ENCODE assay signal across 12 cellular contexts in the genomic region with DNA sequence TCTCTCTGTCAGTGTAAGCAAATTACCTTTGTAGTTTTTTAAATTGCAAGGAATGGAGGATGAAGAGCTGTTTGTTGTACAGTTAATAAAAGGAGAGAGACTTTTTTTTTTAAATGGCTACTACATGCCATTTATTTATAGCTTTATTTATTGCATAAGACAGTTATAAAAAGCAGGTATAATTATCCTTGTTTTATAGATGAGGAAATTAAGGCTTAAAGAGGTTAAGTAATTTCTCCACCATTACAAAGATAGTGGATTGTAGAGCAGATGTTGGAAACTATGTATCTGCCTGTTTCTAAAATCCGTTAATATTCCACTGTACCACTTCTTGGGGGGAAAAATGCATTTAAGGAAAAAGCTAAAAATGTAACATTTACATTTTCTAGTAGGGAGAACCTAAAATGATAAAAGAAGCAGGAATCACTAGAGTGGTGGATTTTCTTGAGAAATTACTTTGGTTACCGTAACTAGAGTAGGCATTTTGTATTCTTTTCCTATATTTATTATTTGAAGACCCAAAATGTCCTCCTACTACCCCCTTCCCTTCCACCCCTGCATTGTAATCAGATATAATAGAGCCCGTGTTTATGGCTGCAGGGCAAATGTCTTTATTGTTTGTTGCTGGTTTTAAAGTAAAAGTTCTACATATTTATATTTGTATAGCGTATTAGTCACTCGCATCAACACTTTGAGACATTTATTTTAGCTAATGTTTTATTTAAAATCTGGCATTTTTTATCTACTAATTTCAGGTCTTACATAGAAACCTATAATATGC. TPM values are rescaled to one million over a fixed set of nuclear protein-coding genes. Genes with fewer than 3 reads are reported as not detected.
A peak's percentile ranks its signal among the peaks of the same experiment; 100 is the strongest.
DNase-seq lines count a peak whose midpoint lies in the region; ATAC-seq, FAIRE-seq and TF ChIP-seq lines count a peak whose summit lies in the region.
"Had no signal": no experiment of that assay in that cellular context is flagged by ENCODE, and none has a peak within 500 bp of the region (broad histone marks: within the 10 kb centered on the region; RNA-seq: fewer than 3 reads in every experiment).

No MANE protein-coding gene starts in this region.

- intact Hi-C loops in GM12878 (cut with micrococcal nuclease; ENCODE audit: unreplicated experiment) = loop anchor here (5.0 kb wide), 2 partner anchors 102 to 442 kb away; a partner anchor contains a TSS

- TF ChIP-seq EP300 in GM12878 (IDR thresholded peaks at IDR 0.05; ENCODE audit: borderline replicate concordance in 1 of 2, control insufficient read depth in 1 of 2, low read depth in 2 of 2, low read length in 2 of 2) = no peak

- CTCF ChIA-PET in GM12878 (lab: Yijun Ruan, JAX) = interaction anchor here (0.9 to 1.6 kb wide), 6 partner anchors 16 to 163 kb away, joined by 3 to 6 read pairs (median 4); no protein-coding TSS in a partner anchor

- H3K4me3 ChIP-seq in BLaER1 treated with 17β-estradiol and CSF1 and Interleukin-3, amounts not matched to agents 10 nM and 100 nM = no peak overlapping the region; a peak in 3 of 20 replicates
- peak overlapping the region; percentile 94 for H3K4me3 ChIP-seq in HFF-Myc (replicated peaks; ENCODE audit: low read depth, low read length)
- H3K4me3 ChIP-seq in GM12878 = peak overlapping the region; percentile 53; the same call in 1 of the 2 replicates

- peak overlapping the region; percentile 84 to 96 (median 92); a peak in 21 of 22 replicates for H3K4me2 ChIP-seq in BLaER1 treated with 17β-estradiol and CSF1 and Interleukin-3, amounts not matched to agents 10 nM and 100 nM
- peak overlapping the region; percentile 72; the same call in 1 of the 2 replicates for H3K4me2 ChIP-seq in GM12878 (ENCODE audit: control insufficient read depth, insufficient read depth)

- H4K20me1 ChIP-seq in BLaER1 treated with 17β-estradiol and CSF1 and Interleukin-3, amounts not matched to agents 10 nM and 100 nM = peaks cover 0 to 21% (median 0%) of the 10 kb centered on the region in 11 experiments; a peak in 7 of 22 replicates
- no peaks in the 10 kb centered on the region for H4K20me1 ChIP-seq in GM12878 (ENCODE audit: control insufficient read depth, insufficient read depth)

- TF ChIP-seq RAD21 in GM12878 (IDR thresholded peaks at IDR 0.05; ENCODE audit: insufficient read depth, low read depth, low read length) = no peak

- RAD21 ChIA-PET in GM12878 (lab: Charles Lee; ENCODE audit: unreplicated experiment) = interaction anchor here (0.6 to 6.5 kb wide), 6 partner anchors 15 to 73 kb away, joined by 3 to 102 read pairs (median 4); no protein-coding TSS in a partner anchor

- no peaks in the 10 kb centered on the region; a peak in 1 of 22 replicates for H3K9me3 ChIP-seq in BLaER1 treated with 17β-estradiol and CSF1 and Interleukin-3, amounts not matched to agents 10 nM and 100 nM (replicated peaks in 1 of 11)
- H3K9me3 ChIP-seq in GM12878 (replicated peaks; ENCODE audit: control insufficient read depth, insufficient read depth, low read length) = no peaks in the 10 kb centered on the region

- H3K9ac ChIP-seq in BLaER1 treated with 17β-estradiol and CSF1 and Interleukin-3, amounts not matched to agents 10 nM and 100 nM = peak overlapping the region in 2 of 11 experiments; percentile 81 to 85; a peak in 3 of 22 replicates
- H3K9ac ChIP-seq in GM12878 (ENCODE audit: control insufficient read depth, insufficient read depth, low read length) = no peak overlapping the region

- peaks cover 27 to 54% (median 46%) of the 10 kb centered on the region in 4 donors for H3K4me1 Mint-ChIP-seq in naive thymus-derived CD8-positive, alpha-beta T cell

- no peak overlapping the region for H3K27ac ChIP-seq in BLaER1 treated with 17β-estradiol and CSF1 and Interleukin-3, amounts not matched to agents 10 nM and 100 nM
- no peak overlapping the region for H3K27ac ChIP-seq in GM12878 (ENCODE audit: control insufficient read depth, insufficient read depth)

- in situ Hi-C loops in GM12878 (cut with MboI) = no loop called here

- H3K4me1 ChIP-seq in BLaER1 treated with 17β-estradiol and CSF1 and Interleukin-3, amounts not matched to agents 10 nM and 100 nM = peaks cover 30 to 48% (median 39%) of the 10 kb centered on the region in 10 experiments
- H3K4me1 ChIP-seq in GM12878 (ENCODE audit: control insufficient read depth, insufficient read depth, low read length) = no peaks in the 10 kb centered on the region; the same call in 1 of the 2 replicates

- H3K79me2 ChIP-seq in GM12878 (ENCODE audit: control insufficient read depth, insufficient read depth, low read length) = peaks cover 40% of the 10 kb centered on the region

- peaks cover 0 to 2% (median 0%) of the 10 kb centered on the region in 5 donors for H3K27me3 Mint-ChIP-seq in naive thymus-derived CD8-positive, alpha-beta T cell
- H3K27me3 Mint-ChIP-seq: activated CD8-positive, alpha-beta memory T cell treated with anti-CD3 and anti-CD28 coated beads, Interleukin-2, amount 10 ng/mL, durations not matched to agents 7 days and 5 days had no signal

- peaks cover 0 to 34% (median 13%) of the 10 kb centered on the region in 3 donors for H3K36me3 Mint-ChIP-seq in naive thymus-derived CD8-positive, alpha-beta T cell

- TF ChIP-seq CTCF in HFF-Myc (IDR thresholded peaks at IDR 0.05; ENCODE audit: low read depth, low read length, missing control alignments) (no peak), GM12878 (IDR thresholded peaks at IDR 0.05 in 2 of 3, conservative IDR thresholded peaks at IDR 0.05 in 1 of 3; ENCODE audit: control insufficient read depth in 2 of 3, extremely low read depth in 1 of 3, insufficient read depth in 1 of 3, low read depth in 3 of 3, low read length in 3 of 3) (no peak)

- H2AFZ ChIP-seq in GM12878 (ENCODE audit: control insufficient read depth, low read depth, low read length) = no peak overlapping the region

- no TSS peak for BruUV-seq in GM12878 (replicated peaks; lab: Mats Ljungman, UMichigan)

- FAIRE-seq in GM12878 (lab: Jason Lieb, UNC) (no peak), urothelium cell line (lab: Jason Lieb, UNC) (no peak)

- ATAC-seq in GM12878 = no peak
- no peak for ATAC-seq in naive thymus-derived CD8-positive, alpha-beta T cell
- ATAC-seq: activated CD8-positive, alpha-beta memory T cell treated with anti-CD3 and anti-CD28 coated beads, Interleukin-2, amount 10 ng/mL, durations not matched to agents 7 days and 5 days had no signal

- H3K9me3 Mint-ChIP-seq in naive thymus-derived CD8-positive, alpha-beta T cell = no peaks in the 10 kb centered on the region

- POLR2A ChIA-PET in GM12878 (lab: Charles Lee) = interaction anchor here (0.6 to 9.8 kb wide), 4 partner anchors 15 to 72 kb away, joined by 3 to 130 read pairs (median 4); no protein-coding TSS in a partner anchor
- POLR2A ChIA-PET in naive thymus-derived CD8-positive, alpha-beta T cell (lab: Charles Lee) = interaction anchor here (1.0 kb wide), 1 partner anchor 484 kb away, joined by 3 read pairs; no protein-coding TSS in a partner anchor

- H3K4me3 Mint-ChIP-seq in naive thymus-derived CD8-positive, alpha-beta T cell = peak overlapping the region in 6 of 10 donors; percentile 12 to 99 (median 64)

- 98% methylated on average over 5 of the region's 5 CpGs for WGBS in GM12878 (ENCODE audit: insufficient coverage, insufficient replicate concordance, low lambda C conversion rate, missing lambda C conversion rate)

- SMC1A ChIA-PET in GM12878 (lab: Charles Lee; ENCODE audit: uncharacterized antibody, unreplicated experiment) = interaction anchor here (0.7 to 6.8 kb wide), 17 partner anchors 10 to 468 kb away, joined by 3 to 122 read pairs (median 4); no protein-coding TSS in a partner anchor

- peak overlapping the region in 3 of 10 donors; percentile 1 to 99 (median 62) for H3K27ac Mint-ChIP-seq in naive thymus-derived CD8-positive, alpha-beta T cell
- H3K27ac Mint-ChIP-seq: activated CD8-positive, alpha-beta memory T cell treated with anti-CD3 and anti-CD28 coated beads, Interleukin-2, amount 10 ng/mL, durations not matched to agents 7 days and 5 days had no signal

- TF ChIP-seq POLR2A in GM12878 (IDR thresholded peaks at IDR 0.05; ENCODE audit: low read depth, low read length) = no peak

- DNase-seq in HFF-Myc (ENCODE audit: extremely low read depth, low read depth) (no peak), GM12878 (ENCODE audit: low read depth, low spot score) (no peak), amygdala (lab: John Stamatoyannopoulos, UW) (no peak), OCI-M2 (lab: John Stamatoyannopoulos, UW; ENCODE audit: unreplicated experiment) (no peak), urothelium cell line (ENCODE audit: low spot score) (no peak), DMS114 treated with DMSO at 0.1 percent for 48 hours (lab: John Stamatoyannopoulos, UW; ENCODE audit: unreplicated experiment) (no peak)
- no peak for DNase-seq in naive thymus-derived CD8-positive, alpha-beta T cell
- DNase-seq: activated CD8-positive, alpha-beta memory T cell treated with anti-CD3 and anti-CD28 coated beads, Interleukin-2, amount 10 ng/mL, durations not matched to agents 7 days and 5 days; effector CD4-positive, alpha-beta T cell; MM.1S; OCI-M1 had no signal

- H3K36me3 ChIP-seq in BLaER1 treated with 17β-estradiol and CSF1 and Interleukin-3, amounts not matched to agents 10 nM and 100 nM = peaks cover 24 to 52% (median 37%) of the 10 kb centered on the region in 11 experiments
- peaks cover 0 to 3% of the 10 kb centered on the region in 2 experiments; a peak in 1 of 4 replicates for H3K36me3 ChIP-seq in GM12878 (ENCODE audit: control insufficient read depth in 2 of 2, insufficient read depth in 2 of 2, low read length in 1 of 2)

- no peaks in the 10 kb centered on the region for H3K27me3 ChIP-seq in BLaER1 treated with 17β-estradiol and CSF1 and Interleukin-3, amounts not matched to agents 10 nM and 100 nM
- H3K27me3 ChIP-seq in GM12878 (replicated peaks in 1 of 2; ENCODE audit: control insufficient read depth in 2 of 2, insufficient read depth in 2 of 2, low read length in 1 of 2) = no peaks in the 10 kb centered on the region

RNA-seq across cellular contexts. Expression of a gene that starts 2.3 kb away (rescaled TPM):
- 13.3 and 15.0 TPM in 2 replicates for total RNA-seq in GM12878 (2013; cell fraction: nucleolus; rRNA removed)
- total RNA-seq in GM12878 (2014; rRNA removed) (4.5 and 4.9 TPM in 2 replicates), GM12878 (2014; rRNA removed; fragmentation: Illumina TruSeq; extraction: Trizol) (8.1 and 9.9 TPM in 2 replicates), GM12878 (2021) (4.5 and 4.7 TPM in 2 replicates)
- 1.8 TPM for polyA plus RNA-seq in GM12878 (2011; ENCODE audit: low read depth)
- polyA plus RNA-seq in GM12878 (2011; rRNA removed) (12.0 and 22.9 TPM in 2 replicates), GM12878 (2014; fragmentation: Illumina TruSeq; extraction: Trizol) (7.9 and 9.6 TPM in 2 replicates), GM12878 (2014; fragmentation: Nextera tagmentation; extraction: Ambion mirVana) (1 to 10 TPM; 5.2 to 7.0 TPM), GM12878 (2014; rRNA removed) (3.6 and 5.6 TPM in 2 replicates), GM12878 (2016; fragmentation: Nextera tagmentation; extraction: Ambion mirVana) (10 to 100 TPM in 1 of 2 experiments, 1 to 10 TPM in 1; 9.0 to 10.1 TPM)
- polyA plus RNA-seq in GM12878 (2011; cell fraction: cytosol; rRNA removed) = 4.4 and 6.9 TPM in 2 replicates
- polyA plus RNA-seq in GM12878 (2011; cell fraction: nucleus; rRNA removed) = 3.6 and 4.2 TPM in 2 replicates
- 2.8 and 6.6 TPM in 2 replicates for polyA plus RNA-seq in GM12878 (2012)
- polyA minus RNA-seq in GM12878 (2011; rRNA and poly(A)+ RNA removed) = 2.0 and 2.6 TPM in 2 replicates
- 2.4 and 3.1 TPM in 2 replicates for polyA minus RNA-seq in GM12878 (2011; cell fraction: cytosol; rRNA and poly(A)+ RNA removed)
- 1.8 and 2.1 TPM in 2 replicates for polyA minus RNA-seq in GM12878 (2011; cell fraction: nucleus; rRNA and poly(A)+ RNA removed)
- 1 to 10 TPM; 4.0 to 4.7 TPM for total RNA-seq in naive thymus-derived CD8-positive, alpha-beta T cell
- polyA plus RNA-seq in naive thymus-derived CD8-positive, alpha-beta T cell = 1 to 10 TPM; 4.1 to 5.6 (median 4.8) TPM

RNA-seq across cellular contexts. Expression of a gene that starts 48.0 kb away (rescaled TPM):
- total RNA-seq in GM12878 (2013; cell fraction: nucleolus; rRNA removed) = 0.54 and 1.2 TPM in 2 replicates
- total RNA-seq in GM12878 (2014; rRNA removed) (under 0.01 and 0.16 TPM in 2 replicates), GM12878 (2014; rRNA removed; fragmentation: Illumina TruSeq; extraction: Trizol) (0.13 and 0.14 TPM in 2 replicates), GM12878 (2021) (0.08 and 0.16 TPM in 2 replicates)
- 0.01 TPM for polyA plus RNA-seq in GM12878 (2011; ENCODE audit: low read depth)
- polyA plus RNA-seq in GM12878 (2011; rRNA removed) (0.04 and 0.09 TPM in 2 replicates), GM12878 (2014; fragmentation: Illumina TruSeq; extraction: Trizol) (0.06 and 0.10 TPM in 2 replicates), GM12878 (2014; fragmentation: Nextera tagmentation; extraction: Ambion mirVana) (under 1 TPM; 0.04 to 0.11 TPM), GM12878 (2014; rRNA removed) (0.05 and 0.09 TPM in 2 replicates), GM12878 (2016; fragmentation: Nextera tagmentation; extraction: Ambion mirVana) (under 1 TPM in 1 of 2 experiments, not detected in 1; 0.08 TPM)
- under 0.01 and 0.01 TPM in 2 replicates for polyA plus RNA-seq in GM12878 (2011; cell fraction: cytosol; rRNA removed)
- 0.06 and 0.15 TPM in 2 replicates for polyA plus RNA-seq in GM12878 (2011; cell fraction: nucleus; rRNA removed)
- polyA plus RNA-seq in GM12878 (2012) = 0.03 and 0.07 TPM in 2 replicates
- 0.05 and 0.07 TPM in 2 replicates for polyA minus RNA-seq in GM12878 (2011; rRNA and poly(A)+ RNA removed)
- not detected in 2 replicates for polyA minus RNA-seq in GM12878 (2011; cell fraction: cytosol; rRNA and poly(A)+ RNA removed)
- polyA minus RNA-seq in GM12878 (2011; cell fraction: nucleus; rRNA and poly(A)+ RNA removed) = 0.10 and 0.24 TPM in 2 replicates
- total RNA-seq in naive thymus-derived CD8-positive, alpha-beta T cell = not detected
- polyA plus RNA-seq in naive thymus-derived CD8-positive, alpha-beta T cell = not detected
- total RNA-seq: activated CD8-positive, alpha-beta memory T cell treated with anti-CD3 and anti-CD28 coated beads, Interleukin-2, amount 10 ng/mL, durations not matched to agents 7 days and 5 days had no signal

Comparison
In these comparisons a context has a peak if more than half of its experiments do, and no peak if none do; other contexts are left out.
1. H3K4me3 ChIP-seq: peak in HFF-Myc (single experiment) and GM12878 (single experiment); none in BLaER1 treated with 17β-estradiol and CSF1 and Interleukin-3, amounts not matched to agents 10 nM and 100 nM (0 of 10).